In the genomic region with DNA sequence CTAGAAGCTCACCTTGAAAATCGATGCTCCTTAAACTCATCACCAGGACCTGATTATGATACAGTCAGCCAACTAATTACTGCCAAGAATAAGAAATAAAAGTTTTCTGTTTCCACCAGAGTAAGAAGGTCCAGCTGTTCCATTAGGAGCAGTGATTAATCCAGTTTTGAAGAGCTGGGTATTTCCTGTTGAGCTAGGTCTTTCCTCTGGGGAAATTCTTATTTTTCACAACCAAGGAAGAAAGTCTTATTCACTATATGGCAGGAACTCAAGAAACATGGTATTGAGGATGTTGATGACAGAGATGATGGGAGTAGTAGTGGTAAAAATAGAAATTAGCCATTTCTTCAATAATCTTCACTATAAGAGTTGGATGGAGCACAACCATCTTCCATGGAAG, we compare ENCODE assay signal across 31 cellular contexts.
DNase-seq lines count a peak whose midpoint lies in the region; TF ChIP-seq lines count a peak whose summit lies in the region.
"Had no signal": no experiment of that assay in that cellular context is flagged by ENCODE, and none has a peak within 500 bp of the region (broad histone marks: within the 10 kb centered on the region; RNA-seq: fewer than 3 reads in every experiment).

No MANE protein-coding gene starts in this region.

- H3K27ac ChIP-seq in ACC112 (ENCODE audit: low read depth, low read length) = peak overlapping the region; percentile 70
- H3K27ac ChIP-seq in left ventricle myocardium inferior (replicated peaks) = peak overlapping the region; percentile 45
- H3K27ac ChIP-seq in colonic mucosa = no peak overlapping the region
- H3K27ac ChIP-seq: body of pancreas, C4-2B, esophagus muscularis mucosa, HL-60, suprapubic skin had no signal

- H3K79me2 ChIP-seq in ACC112 (ENCODE audit: control insufficient read depth, insufficient read depth, low read length, unreplicated experiment) = no peaks in the 10 kb centered on the region

- TF ChIP-seq CTCF in left ventricle myocardium inferior (IDR thresholded peaks at IDR 0.05; ENCODE audit: borderline replicate concordance) = no peak
- TF ChIP-seq CTCF in colonic mucosa (IDR thresholded peaks at IDR 0.05) = no peak

- intact Hi-C loops in left ventricle myocardium inferior (cut with micrococcal nuclease) (no loop called here), colonic mucosa (cut with DNase I) (no loop called here)

- H3K27me3 ChIP-seq in ACC112 (ENCODE audit: insufficient read depth, low read length) = no peaks in the 10 kb centered on the region
- H3K27me3 ChIP-seq in left ventricle myocardium inferior (ENCODE audit: low read depth) = peaks cover 41% of the 10 kb centered on the region
- H3K27me3 ChIP-seq in colonic mucosa = no peaks in the 10 kb centered on the region
- H3K27me3 ChIP-seq: body of pancreas had no signal

- DNase-seq in GM04504 (ENCODE audit: low read depth) (peak; percentile 26), dermis blood vessel endothelial cell (peak; percentile 7), left ventricle myocardium inferior (no peak), NCI-H1930 (lab: John Stamatoyannopoulos, UW) (no peak), colonic mucosa (no peak), iPS-NIHi11 (ENCODE audit: low spot score) (no peak), RKO (ENCODE audit: low spot score) (no peak)
- DNase-seq: ACHN; activated CD4-positive, alpha-beta memory T cell treated with anti-CD3 and anti-CD28 coated beads for 36 hours; activated CD8-positive, alpha-beta memory T cell treated with anti-CD3 and anti-CD28 coated beads, Interleukin-2, amount 50 U/mL, for 48 hours; activated naive CD8-positive, alpha-beta T cell treated with anti-CD3 and anti-CD28 coated beads, Interleukin-2, amount 10 ng/mL, durations not matched to agents 7 days and 5 days; body of pancreas; Calu3; DND-41; effector memory CD8-positive, alpha-beta T cell; head of caudate nucleus; left colon; naive thymus-derived CD4-positive, alpha-beta T cell; NCI-H1105; NCI-H2081 treated with DMSO at 0.1 percent for 48 hours; nucleus accumbens; OCI-M1; SHP77; spleen; stimulated activated CD4-positive, alpha-beta T cell treated with anti-CD3 and anti-CD28 coated beads, Interleukin-4, amount 100 ng/mL, for 1 hour; SW 1271 had no signal

- H3K36me3 ChIP-seq in ACC112 (ENCODE audit: insufficient read depth, low read length) (no peaks in the 10 kb centered on the region), left ventricle myocardium inferior (no peaks in the 10 kb centered on the region), colonic mucosa (no peaks in the 10 kb centered on the region)
- H3K36me3 ChIP-seq: esophagus muscularis mucosa, spleen, suprapubic skin had no signal

- no peak overlapping the region for H3K9ac ChIP-seq in colonic mucosa (ENCODE audit: low read depth in 2 of 2, low read length in 2 of 2)

- H3K9me3 ChIP-seq in left ventricle myocardium inferior (replicated peaks) (peaks cover 18% of the 10 kb centered on the region), colonic mucosa (no peaks in the 10 kb centered on the region)
- H3K9me3 ChIP-seq: body of pancreas had no signal

- H2AFZ ChIP-seq in ACC112 (ENCODE audit: low read length, unreplicated experiment) = no peak overlapping the region

- H3K4me1 ChIP-seq in ACC112 (ENCODE audit: control insufficient read depth, insufficient read depth, low read length, unreplicated experiment) = peaks cover 18% of the 10 kb centered on the region
- peaks cover 7% of the 10 kb centered on the region for H3K4me1 ChIP-seq in left ventricle myocardium inferior
- no peaks in the 10 kb centered on the region for H3K4me1 ChIP-seq in colonic mucosa
- H3K4me1 ChIP-seq: body of pancreas had no signal

- H3K4me3 ChIP-seq in ACC112 (ENCODE audit: low read depth, low read length) (no peak overlapping the region), left ventricle myocardium inferior (no peak overlapping the region), colonic mucosa (no peak overlapping the region)
- H3K4me3 ChIP-seq: body of pancreas, esophagus muscularis mucosa, spleen, suprapubic skin had no signal

Comparison
In these comparisons a context has a peak if more than half of its experiments do, and no peak if none do; other contexts are left out.
1. DNase-seq: peak in GM04504 (single experiment) and dermis blood vessel endothelial cell (single experiment); none in left ventricle myocardium inferior (single experiment), NCI-H1930 (0 of 2), colonic mucosa (single experiment), iPS-NIHi11 (single experiment) and RKO (single experiment).